Comparison of ENCODE assay signal across 22 cellular contexts in the genomic region with DNA sequence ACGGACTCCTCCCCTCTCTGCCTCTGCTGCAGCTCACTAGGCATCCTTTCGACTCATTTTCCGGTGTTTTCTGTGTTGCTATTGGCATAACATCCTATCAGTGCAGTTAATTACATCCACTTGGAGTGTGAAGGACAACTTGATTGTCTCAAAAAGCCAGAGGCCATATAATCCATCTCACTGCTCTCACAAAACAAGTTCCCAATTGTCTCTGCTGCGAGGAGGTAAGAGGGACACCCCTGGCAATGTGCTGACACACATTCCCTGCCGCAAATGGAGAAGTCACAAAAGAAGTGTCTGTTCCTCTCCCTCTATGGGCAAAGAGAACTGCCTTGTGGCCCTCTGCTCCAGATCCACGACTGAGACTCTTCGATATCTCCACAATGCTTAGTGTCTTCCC.
DNase-seq lines count a peak whose midpoint lies in the region; ATAC-seq and TF ChIP-seq lines count a peak whose summit lies in the region.
"Had no signal": no experiment of that assay in that cellular context is flagged by ENCODE, and none has a peak within 500 bp of the region (broad histone marks: within the 10 kb centered on the region; RNA-seq: fewer than 3 reads in every experiment).

No MANE protein-coding gene starts in this region.

- peak; percentile 18 for DNase-seq in COLO829 (ENCODE audit: low spot score)
- peak; percentile 48 for DNase-seq in RPMI7951 (ENCODE audit: low read depth)
- peak; percentile 74 for DNase-seq in esophagus muscularis mucosa (ENCODE audit: extremely low spot score)
- DNase-seq in trophoblast cell, result no peak
- DNase-seq in effector CD4-positive, alpha-beta T cell, result no peak
- DNase-seq in activated gamma-delta T cell (lab: John Stamatoyannopoulos, UW), result no peak
- DNase-seq: 8988T; ACHN; AML-193; BE2C; Calu3; CD4-positive, alpha-beta T cell; CD8-positive, alpha-beta memory T cell; COR-L47; DMS53; DMS79 treated with DMSO at 0.1 percent for 48 hours; GM23248; H7; HCEC 1CT had no signal

- no peak overlapping the region for H3K9ac ChIP-seq in trophoblast cell (ENCODE audit: low read length)
- H3K9ac ChIP-seq: BLaER1 treated with 17β-estradiol and CSF1 and Interleukin-3, amounts not matched to agents 10 nM and 100 nM; GM23248 had no signal

- no peak overlapping the region for H2BK120ac ChIP-seq in trophoblast cell (ENCODE audit: insufficient read depth, low read length, poor library complexity)

- H2BK5ac ChIP-seq in trophoblast cell (ENCODE audit: low read depth, low read length, poor library complexity), result no peak overlapping the region

- no peaks in the 10 kb centered on the region for H3K9me3 ChIP-seq in esophagus muscularis mucosa
- no peaks in the 10 kb centered on the region for H3K9me3 ChIP-seq in trophoblast cell (ENCODE audit: insufficient read depth, low read depth, low read length)
- H3K9me3 ChIP-seq: A549, BE2C had no signal

- no peak overlapping the region for H4K12ac ChIP-seq in trophoblast cell (ENCODE audit: low read depth, low read length)

- no peak overlapping the region for H2AFZ ChIP-seq in trophoblast cell (ENCODE audit: insufficient read depth, low read length, poor library complexity)
- H2AFZ ChIP-seq: GM23248 had no signal

- no peak overlapping the region for H2BK12ac ChIP-seq in trophoblast cell (ENCODE audit: low read length)

- H3K27ac ChIP-seq in esophagus muscularis mucosa (replicated peaks in 1 of 4), result no peak overlapping the region
- no peak overlapping the region for H3K27ac ChIP-seq in trophoblast cell (ENCODE audit: low read depth, low read length)
- H3K27ac ChIP-seq: A549; BLaER1 treated with 17β-estradiol and CSF1 and Interleukin-3, amounts not matched to agents 10 nM and 100 nM; GM23248 had no signal

- H3K4me1 ChIP-seq in esophagus muscularis mucosa, result no peaks in the 10 kb centered on the region
- no peaks in the 10 kb centered on the region for H3K4me1 ChIP-seq in trophoblast cell (ENCODE audit: control insufficient read depth in 1 of 2, insufficient read depth in 2 of 2, low read length in 2 of 2)
- H3K4me1 ChIP-seq: A549, BE2C had no signal

- H3K27me3 ChIP-seq in esophagus muscularis mucosa, result no peaks in the 10 kb centered on the region
- H3K27me3 ChIP-seq in trophoblast cell (ENCODE audit: insufficient read depth, low read length), result no peaks in the 10 kb centered on the region
- H3K27me3 ChIP-seq: BE2C; BLaER1 treated with 17β-estradiol and CSF1 and Interleukin-3, amounts not matched to agents 10 nM and 100 nM had no signal

- no peak for TF ChIP-seq POLR2A in esophagus muscularis mucosa (IDR thresholded peaks at IDR 0.05; ENCODE audit: low read depth)

- no peak overlapping the region for H3K4me2 ChIP-seq in trophoblast cell (ENCODE audit: low read length)
- H3K4me2 ChIP-seq: A549; BLaER1 treated with 17β-estradiol and CSF1 and Interleukin-3, amounts not matched to agents 10 nM and 100 nM had no signal

- no peak for TF ChIP-seq CTCF in esophagus muscularis mucosa (IDR thresholded peaks at IDR 0.05)

- H2AK5ac ChIP-seq in trophoblast cell (ENCODE audit: low read length), result no peak overlapping the region

- H3K4ac ChIP-seq in trophoblast cell (ENCODE audit: low read depth, low read length), result no peak overlapping the region

- intact Hi-C loops in esophagus muscularis mucosa (cut with DNase I), result no loop called here

- no peak for ATAC-seq in HG02852 (IDR thresholded peaks at IDR 0.05; ENCODE audit: unreplicated experiment)
- ATAC-seq: A549 had no signal

- no peaks in the 10 kb centered on the region for H3K79me1 ChIP-seq in trophoblast cell (ENCODE audit: low read length)

- H3K79me2 ChIP-seq in trophoblast cell (ENCODE audit: control insufficient read depth, insufficient read depth, low read length, poor library complexity), result no peaks in the 10 kb centered on the region

- TF ChIP-seq EP300 in esophagus muscularis mucosa (IDR thresholded peaks at IDR 0.05), result no peak

- H3K14ac ChIP-seq in trophoblast cell (ENCODE audit: low read length), result no peak overlapping the region

- H3K4me3 ChIP-seq in esophagus muscularis mucosa, result no peak overlapping the region
- H3K4me3 ChIP-seq in trophoblast cell (ENCODE audit: low read depth, low read length), result no peak overlapping the region
- H3K4me3 ChIP-seq: A549; BLaER1 treated with 17β-estradiol and CSF1 and Interleukin-3, amounts not matched to agents 10 nM and 100 nM; GM23248 had no signal

- 97% methylated on average over 5 of the region's 7 CpGs for WGBS in esophagus muscularis mucosa
- WGBS in trophoblast cell (ENCODE audit: extremely low coverage, insufficient coverage, insufficient read length), result no CpG with 5 or more reads among the region's 7 CpGs

- H4K91ac ChIP-seq in trophoblast cell (ENCODE audit: low read depth, low read length), result no peak overlapping the region

- no peaks in the 10 kb centered on the region for H3K36me3 ChIP-seq in esophagus muscularis mucosa
- no peaks in the 10 kb centered on the region for H3K36me3 ChIP-seq in trophoblast cell (ENCODE audit: control insufficient read depth in 1 of 2, insufficient read depth in 2 of 2, low read length in 2 of 2)
- H3K36me3 ChIP-seq: BE2C; BLaER1 treated with 17β-estradiol and CSF1 and Interleukin-3, amounts not matched to agents 10 nM and 100 nM had no signal

- no peak overlapping the region for H4K8ac ChIP-seq in trophoblast cell (ENCODE audit: low read depth, low read length)

- no peak overlapping the region for H3K18ac ChIP-seq in trophoblast cell (ENCODE audit: low read length)

- H3K23ac ChIP-seq in trophoblast cell (ENCODE audit: low read length), result peak overlapping the region; percentile 22

Comparison
In these comparisons a context has a peak if more than half of its experiments do, and no peak if none do; other contexts are left out.
1. DNase-seq: peak in COLO829 (single experiment), RPMI7951 (single experiment) and esophagus muscularis mucosa (single experiment); none in trophoblast cell (0 of 2), effector CD4-positive, alpha-beta T cell (single experiment) and activated gamma-delta T cell (single experiment).